In genomic region chr1:198019126-198019525, GRCh38 we compare ENCODE assay signal across 14 cellular contexts.
DNase-seq lines count a peak whose midpoint lies in the region; ATAC-seq, FAIRE-seq and TF ChIP-seq lines count a peak whose summit lies in the region.
"Had no signal": no experiment of that assay in that cellular context is flagged by ENCODE, and none has a peak within 500 bp of the region (broad histone marks: within the 10 kb centered on the region; RNA-seq: fewer than 3 reads in every experiment).

No MANE protein-coding gene starts in this region.

- no peaks in the 10 kb centered on the region for H3K79me2 ChIP-seq in keratinocyte (ENCODE audit: control insufficient read depth, insufficient read depth, low read length)

- POLR2A ChIA-PET in A549 (lab: Yijun Ruan, JAX) (no interaction called here), IMR-90 (lab: Charles Lee; ENCODE audit: unreplicated experiment) (no interaction called here)

- no peak overlapping the region for H2BK15ac ChIP-seq in IMR-90 (ENCODE audit: low read depth, low read length)

- no peak overlapping the region for H3K14ac ChIP-seq in IMR-90 (replicated peaks; ENCODE audit: low read depth, low read length)

- H3K9me3 ChIP-seq in A549 (no peaks in the 10 kb centered on the region), IMR-90 (ENCODE audit: control insufficient read depth, insufficient read depth, low read length) (no peaks in the 10 kb centered on the region), keratinocyte (ENCODE audit: control insufficient read depth, low read depth, low read length) (no peaks in the 10 kb centered on the region), HAP-1 (no peaks in the 10 kb centered on the region)

- no peak for TF ChIP-seq POLR2A in A549 (IDR thresholded peaks at IDR 0.05; ENCODE audit: low read length)
- no peak for TF ChIP-seq POLR2A in IMR-90 (IDR thresholded peaks at IDR 0.05; ENCODE audit: low read depth, low read length)
- TF ChIP-seq POLR2A in GM12891 (IDR thresholded peaks at IDR 0.05; ENCODE audit: low read depth, low read length): no peak

- H2BK20ac ChIP-seq in IMR-90 (ENCODE audit: low read depth, low read length): no peak overlapping the region

- H2BK5ac ChIP-seq in IMR-90 (ENCODE audit: low read depth, low read length, poor library complexity, severe bottlenecking): no peak overlapping the region

- H2AFZ ChIP-seq in IMR-90 (replicated peaks; ENCODE audit: low read length, poor library complexity) (peak overlapping the region; percentile 37), keratinocyte (ENCODE audit: control insufficient read depth, low read length) (no peak overlapping the region)

- TF ChIP-seq CTCF in A549 (IDR thresholded peaks at IDR 0.05) (no peak), IMR-90 (conservative IDR thresholded peaks at IDR 0.05; ENCODE audit: low read depth, low read length) (no peak), keratinocyte (optimal IDR thresholded peaks at IDR 0.05 in 1 of 3, IDR thresholded peaks at IDR 0.05 in 1 of 3, conservative IDR thresholded peaks at IDR 0.05 in 1 of 3; ENCODE audit: extremely low read depth in 1 of 3, insufficient read depth in 2 of 3, low read length in 3 of 3) (no peak)

- BruUV-seq in IMR-90 (replicated peaks; lab: Mats Ljungman, UMichigan): no TSS peak

- H3K9me1 ChIP-seq in IMR-90 (ENCODE audit: insufficient read depth, low read length): peaks cover 3% of the 10 kb centered on the region; the same call in 1 of the 2 replicates
- H3K9me1 ChIP-seq in keratinocyte (ENCODE audit: control insufficient read depth, extremely low read depth, insufficient read depth, low read length): no peaks in the 10 kb centered on the region

- DNase-seq in A549 (ENCODE audit: low read depth in 1 of 2, low spot score in 1 of 2) (no peak), IMR-90 (no peak), UCSD-AML1 (lab: John Stamatoyannopoulos, UW; ENCODE audit: unreplicated experiment) (peak; percentile 4), keratinocyte (ENCODE audit: low read depth, low spot score) (no peak), NCI-H1105 treated with DMSO at 0.1 percent for 48 hours (lab: John Stamatoyannopoulos, UW) (no peak), NCI-H510A treated with DMSO at 0.1 percent for 48 hours (lab: John Stamatoyannopoulos, UW) (no peak), GM12891 (ENCODE audit: insufficient read length, low spot score) (no peak), HAP-1 (ENCODE audit: low spot score in 2 of 2) (no peak)
- DNase-seq: DND-41, NCI-H1092 treated with DMSO at 0.1 percent for 48 hours, NCI-H2081, NCI-H446 treated with DMSO at 0.1 percent for 48 hours, SIG-M5 had no signal

- CTCF ChIA-PET in A549 (lab: Yijun Ruan, JAX): no interaction called here
- CTCF ChIA-PET in IMR-90 (lab: Yijun Ruan, JAX): no interaction called here

- TF ChIP-seq RAD21 in A549 (conservative IDR thresholded peaks at IDR 0.05 in 1 of 2, IDR thresholded peaks at IDR 0.05 in 1 of 2): no peak
- no peak for TF ChIP-seq RAD21 in IMR-90 (IDR thresholded peaks at IDR 0.05; ENCODE audit: low read length)

- no peak overlapping the region for H2AK9ac ChIP-seq in IMR-90 (replicated peaks; ENCODE audit: low read depth, low read length, poor library complexity)

- FAIRE-seq in A549 (lab: Jason Lieb, UNC) (no peak), keratinocyte (lab: Jason Lieb, UNC) (peak; percentile 23), GM12891 (lab: Jason Lieb, UNC) (no peak)
- FAIRE-seq: G401.6 had no signal

- H2BK120ac ChIP-seq in IMR-90 (ENCODE audit: low read depth, low read length): no peak overlapping the region

- in situ Hi-C loops in IMR-90 (cut with MboI; ENCODE audit: low sequenced_read_pairs) (no loop called here), HAP-1 (cut with MboI; ENCODE audit: low sequenced_read_pairs) (no loop called here)

- peak overlapping the region in 1 of 2 experiments; percentile 33; a peak in 3 of 6 replicates for H3K27ac ChIP-seq in A549
- H3K27ac ChIP-seq in IMR-90 (ENCODE audit: insufficient read depth, low read length): no peak overlapping the region
- H3K27ac ChIP-seq in keratinocyte (ENCODE audit: control insufficient read depth, insufficient read depth, low read length): peak overlapping the region; percentile 29

- peak; percentile 38 to 49; a peak in 4 of 6 replicates for ATAC-seq in A549
- no peak for ATAC-seq in IMR-90 (ENCODE audit: low read depth)

- dilution Hi-C loops in IMR-90 (cut with HindIII; ENCODE audit: low sequenced_read_pairs, unreplicated experiment) (no loop called here), keratinocyte (cut with MboI; ENCODE audit: extremely low pct_ligation_motif_present, low sequenced_read_pairs) (no loop called here)

- no peaks in the 10 kb centered on the region for H3K36me3 ChIP-seq in IMR-90 (ENCODE audit: control insufficient read depth, insufficient read depth, low read length)
- no peaks in the 10 kb centered on the region for H3K36me3 ChIP-seq in keratinocyte (ENCODE audit: control insufficient read depth in 2 of 2, extremely low read depth in 1 of 2, insufficient read depth in 2 of 2, low read length in 2 of 2)
- no peaks in the 10 kb centered on the region for H3K36me3 ChIP-seq in HAP-1 (replicated peaks)

- TF ChIP-seq EP300 in A549 (IDR thresholded peaks at IDR 0.05): no peak

- peak overlapping the region; percentile 3; the same call in 1 of the 2 replicates for H3K4ac ChIP-seq in IMR-90 (ENCODE audit: low read depth, low read length)

- H4K91ac ChIP-seq in IMR-90 (ENCODE audit: insufficient read depth, low read depth, low read length): no peak overlapping the region

- H4K5ac ChIP-seq in IMR-90 (ENCODE audit: low read depth, low read length): no peak overlapping the region

- no peak overlapping the region for H2AK5ac ChIP-seq in IMR-90 (ENCODE audit: low read depth, low read length)

- no peak overlapping the region for H3K9ac ChIP-seq in IMR-90 (ENCODE audit: low read depth, low read length)
- H3K9ac ChIP-seq in keratinocyte (ENCODE audit: control insufficient read depth, extremely low read depth, insufficient read depth, low read length): no peak overlapping the region

- H3K4me2 ChIP-seq in A549 (peak overlapping the region; percentile 19; the same call in 2 of the 3 replicates), IMR-90 (ENCODE audit: low read depth, low read length) (no peak overlapping the region), keratinocyte (ENCODE audit: control insufficient read depth, extremely low read depth, insufficient read depth, low read depth, low read length) (no peak overlapping the region)

- H3K4me3 ChIP-seq in A549 (no peak overlapping the region), IMR-90 (ENCODE audit: insufficient read depth, low read depth, low read length) (no peak overlapping the region), keratinocyte (ENCODE audit: control insufficient read depth in 2 of 3, extremely low read depth in 1 of 3, insufficient read depth in 2 of 3, low read depth in 1 of 3, low read length in 3 of 3) (no peak overlapping the region), HAP-1 (no peak overlapping the region)

- no peak overlapping the region for H3K18ac ChIP-seq in IMR-90 (ENCODE audit: low read depth, low read length)

- H4K8ac ChIP-seq in IMR-90 (ENCODE audit: low read depth in 2 of 2, low read length in 2 of 2): no peak overlapping the region

- intact Hi-C loops in IMR-90 (cut with micrococcal nuclease): loop anchor here (10.0 kb wide), 1 partner anchor 64 kb away; no protein-coding TSS in a partner anchor

- H3K79me1 ChIP-seq in IMR-90 (ENCODE audit: low read depth in 1 of 2, low read length in 2 of 2): no peaks in the 10 kb centered on the region

- no peaks in the 10 kb centered on the region for H3K27me3 ChIP-seq in IMR-90 (ENCODE audit: control insufficient read depth, insufficient read depth, low read length)
- no peaks in the 10 kb centered on the region for H3K27me3 ChIP-seq in keratinocyte (ENCODE audit: control insufficient read depth, extremely low read depth, insufficient read depth, low read length)
- H3K27me3 ChIP-seq in HAP-1 (ENCODE audit: low read depth): no peaks in the 10 kb centered on the region

- H3K4me1 ChIP-seq in A549 (peaks cover 13% of the 10 kb centered on the region), IMR-90 (ENCODE audit: control insufficient read depth, insufficient read depth, low read length) (peaks cover 2% of the 10 kb centered on the region; the same call in 1 of the 2 replicates), keratinocyte (ENCODE audit: control insufficient read depth, extremely low read depth, insufficient read depth, low read length) (peaks cover 14% of the 10 kb centered on the region), HAP-1 (peaks cover 6% of the 10 kb centered on the region; the same call in 1 of the 2 replicates)

- H4K20me1 ChIP-seq in IMR-90 (ENCODE audit: insufficient read depth, low read length): no peaks in the 10 kb centered on the region
- no peaks in the 10 kb centered on the region for H4K20me1 ChIP-seq in keratinocyte (ENCODE audit: control insufficient read depth, extremely low read depth, insufficient read depth, low read length)

- 86% methylated on average over 1 of the region's 1 CpG for WGBS in A549 (ENCODE audit: missing lambda C conversion rate)
- no CpG with 5 or more reads among the region's 1 CpG for WGBS in IMR-90 (ENCODE audit: extremely low coverage in 2 of 2, insufficient read length in 1 of 2), 2 experiments

- H3K56ac ChIP-seq in IMR-90 (ENCODE audit: extremely low read depth, insufficient read depth, low read length): no peak overlapping the region

- no peak overlapping the region for H3K23ac ChIP-seq in IMR-90 (ENCODE audit: low read depth, low read length)

TF ChIP-seq in A549, 52 proteins besides CTCF, POLR2A, EP300 and RAD21 (continues in another document):
- no peak for TF ChIP-seq CHD2 (IDR thresholded peaks at IDR 0.05; ENCODE audit: low read length, partially characterized antibody)

TF ChIP-seq in IMR-90, 13 proteins besides CTCF, POLR2A, EP300 and RAD21 (continues in another document):
- TF ChIP-seq RFX5 (IDR thresholded peaks at IDR 0.05; ENCODE audit: low read depth, low read length): no peak
- no peak for TF ChIP-seq RCOR1 (IDR thresholded peaks at IDR 0.05; ENCODE audit: insufficient replicate concordance, low read length)

TF ChIP-seq in GM12891, 5 proteins besides CTCF, POLR2A, EP300 and RAD21:
- no peak for TF ChIP-seq PAX5 (IDR thresholded peaks at IDR 0.05; ENCODE audit: insufficient read depth, low read length, severe bottlenecking)
- no peak for TF ChIP-seq TAF1 (IDR thresholded peaks at IDR 0.05; ENCODE audit: low read depth, low read length)
- no peak for TF ChIP-seq SPI1 (IDR thresholded peaks at IDR 0.05; ENCODE audit: low read depth, low read length)
- TF ChIP-seq POU2F2 (IDR thresholded peaks at IDR 0.05; ENCODE audit: low read depth, low read length): no peak
- TF ChIP-seq POLR2AphosphoS5 (IDR thresholded peaks at IDR 0.05; ENCODE audit: low read depth, low read length): no peak
